In genomic region chrX:40579880-40580536, GRCh38 we compare ENCODE assay signal across 8 cellular contexts. TPM values are rescaled to one million over a fixed set of nuclear protein-coding genes. Genes with fewer than 3 reads are reported as not detected.
DNase-seq lines count a peak whose midpoint lies in the region; ATAC-seq, FAIRE-seq and TF ChIP-seq lines count a peak whose summit lies in the region.

No MANE protein-coding gene starts in this region.

- H3K27ac ChIP-seq in SJCRH30, result peak overlapping the region; percentile 30
- H3K27ac ChIP-seq in psoas muscle, result peak overlapping the region; percentile 97

- intact Hi-C loops in psoas muscle (cut with DNase I), result no loop called here

- H3K9me3 ChIP-seq in SJCRH30 (replicated peaks), result no peaks in the 10 kb centered on the region
- H3K9me3 ChIP-seq in psoas muscle, result no peaks in the 10 kb centered on the region

- ATAC-seq in HG02610 (IDR thresholded peaks at IDR 0.05; ENCODE audit: unreplicated experiment), result peak; percentile 56
- peak; percentile 53 to 75 (median 58) for ATAC-seq in psoas muscle
- no peak for ATAC-seq in HG02798 (IDR thresholded peaks at IDR 0.05; ENCODE audit: poor library complexity, unreplicated experiment)

- TF ChIP-seq POLR2A in GM12892 (IDR thresholded peaks at IDR 0.05; ENCODE audit: low read depth, low read length), result no peak

- H3K4me3 ChIP-seq in SJCRH30 (peak overlapping the region; percentile 70), fibroblast of the aortic adventitia (ENCODE audit: low read depth, low read length) (peak overlapping the region; percentile 81), psoas muscle (peak overlapping the region; percentile 84)

- H3K27me3 ChIP-seq in SJCRH30, result no peaks in the 10 kb centered on the region
- H3K27me3 ChIP-seq in psoas muscle (ENCODE audit: insufficient read depth in 3 of 3, low read length in 2 of 3), result peaks cover 0 to 46% (median 0%) of the 10 kb centered on the region in 3 donors

- DNase-seq in GM12892 (ENCODE audit: insufficient read length) (no peak), SJCRH30 (no peak), fibroblast of the aortic adventitia (ENCODE audit: low read depth) (no peak), psoas muscle (no peak), G401 (ENCODE audit: low spot score) (no peak), KBM-7 (no peak)

- in situ Hi-C loops in G401 (cut with HindIII; ENCODE audit: low sequenced_read_pairs), result no loop called here
- in situ Hi-C loops in KBM-7 (cut with MboI; ENCODE audit: low pct_unique_long_range_greater_than_20kb, low sequenced_read_pairs), result no loop called here

- H3K36me3 ChIP-seq in SJCRH30, result no peaks in the 10 kb centered on the region
- no peaks in the 10 kb centered on the region for H3K36me3 ChIP-seq in psoas muscle (ENCODE audit: insufficient read depth in 1 of 2, low read depth in 1 of 2)

- H3K4me1 ChIP-seq in SJCRH30, result no peaks in the 10 kb centered on the region
- H3K4me1 ChIP-seq in psoas muscle, result peaks cover 12% of the 10 kb centered on the region

- TF ChIP-seq CTCF in fibroblast of the aortic adventitia (IDR thresholded peaks at IDR 0.05; ENCODE audit: insufficient read depth, low read length) (no peak), psoas muscle (IDR thresholded peaks at IDR 0.05) (no peak)

- peak; percentile 5 for FAIRE-seq in GM12892 (lab: Jason Lieb, UNC)

- WGBS in psoas muscle, 3 donors, result 9 to 29% (median 13%) methylated on average over 12 of the region's 12 CpGs

RNA-seq across cellular contexts. Expression of gene ATP6AP2, which starts 0.8 kb away (rescaled TPM):
- 84.2 TPM for polyA plus RNA-seq in GM12892 (2012; ENCODE audit: missing spikeins)
- 44.7 and 47.3 TPM in 2 replicates for total RNA-seq in SJCRH30 (2014; rRNA removed; shearing (Covaris generic))
- 113 and 143 TPM in 2 replicates for total RNA-seq in fibroblast of the aortic adventitia (ENCODE audit: low replicate concordance)
- total RNA-seq in psoas muscle, result 10 to 100 TPM; 22.6 to 25.8 (median 24.4) TPM
- 10 to 100 TPM; 17.5 to 29.2 (median 27.5) TPM for polyA plus RNA-seq in psoas muscle
- 69.2 and 77.2 TPM in 2 replicates for total RNA-seq in G401 (2014; rRNA removed; shearing (Covaris generic))

RNA-seq across cellular contexts. Expression of gene MPC1L, which starts 43.2 kb away (rescaled TPM):
- polyA plus RNA-seq in GM12892 (2012; ENCODE audit: missing spikeins), result not detected
- not detected in 2 replicates for total RNA-seq in SJCRH30 (2014; rRNA removed; shearing (Covaris generic))
- total RNA-seq in fibroblast of the aortic adventitia (ENCODE audit: low replicate concordance), result not detected in 2 replicates
- not detected for total RNA-seq in psoas muscle
- not detected for polyA plus RNA-seq in psoas muscle
- total RNA-seq in G401 (2014; rRNA removed; shearing (Covaris generic)), result not detected in 2 replicates
